Comparison of ENCODE assay signal across 24 cellular contexts in the genomic region with DNA sequence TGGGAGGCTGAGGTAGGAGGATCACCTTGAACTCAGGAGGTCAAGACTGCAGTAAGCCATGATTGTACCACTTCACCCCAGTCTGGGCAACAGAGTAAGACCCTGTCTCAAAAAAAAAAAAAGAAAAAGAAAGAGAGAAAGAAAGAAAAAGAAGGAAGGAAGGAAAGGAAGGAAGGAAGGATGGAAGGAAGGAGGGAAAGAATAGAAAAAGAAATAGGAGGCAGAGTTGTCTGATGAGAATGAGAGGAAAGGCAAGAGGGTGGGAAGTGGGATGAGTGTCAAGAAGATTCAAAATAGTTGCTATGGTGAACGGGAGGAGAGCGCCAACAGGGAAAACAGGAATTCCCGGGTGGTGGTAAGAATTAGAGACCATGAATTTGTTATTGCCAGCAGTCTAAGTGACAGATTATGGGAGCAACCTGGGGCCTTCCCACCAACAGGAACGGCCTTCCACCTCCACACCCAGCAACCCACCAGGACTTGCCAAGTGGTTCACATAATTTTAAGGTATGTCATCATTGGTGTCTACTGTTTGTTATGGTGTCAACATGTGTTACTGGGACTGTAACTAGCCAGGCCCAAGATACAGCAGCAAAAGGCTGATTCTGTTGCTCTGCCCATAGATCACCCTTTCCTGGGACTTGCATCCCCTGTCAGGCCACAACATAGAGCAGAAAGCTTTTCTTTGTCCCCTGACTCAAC.
"Had no signal": no experiment of that assay in that cellular context is flagged by ENCODE, and none has a peak within 500 bp of the region (broad histone marks: within the 10 kb centered on the region; RNA-seq: fewer than 3 reads in every experiment).

No MANE protein-coding gene starts in this region.

- DNase-seq: activated CD4-positive, alpha-beta memory T cell treated with anti-CD3 and anti-CD28 coated beads, Interleukin-2, amount 10 ng/mL, durations not matched to agents 7 days and 5 days; activated CD4-positive, alpha-beta T cell treated with anti-CD3 and anti-CD28 coated beads for 36 hours; activated naive CD4-positive, alpha-beta T cell treated with anti-CD3 and anti-CD28 coated beads, Interleukin-2, amount 10 ng/mL, durations not matched to agents 7 days and 5 days; activated naive CD8-positive, alpha-beta T cell treated with anti-CD3 and anti-CD28 coated beads, Interleukin-2, amount 50 U/mL, for 24 hours; activated T-cell treated with anti-CD3 and anti-CD28 coated beads, Interleukin-2, amount 50 U/mL, for 1 hour; brain microvascular endothelial cell; central memory CD4-positive, alpha-beta T cell; colonic mucosa; erythroblast; heart left ventricle; kidney; midbrain; stimulated activated CD4-positive, alpha-beta T cell treated with anti-CD3 and anti-CD28 coated beads, Interleukin-15, amount 100 ng/mL, for 24 hours; stimulated activated CD4-positive, alpha-beta T cell treated with anti-CD3 and anti-CD28 coated beads, Interleukin-2, amount 100 ng/mL, for 48 hours; stimulated activated naive CD8-positive, alpha-beta T cell treated with anti-CD3 and anti-CD28 coated beads, Interleukin-15, amount 100 ng/mL, for 72 hours; testis; upper lobe of right lung had no signal

- H3K27ac Mint-ChIP-seq: activated CD4-positive, alpha-beta memory T cell treated with anti-CD3 and anti-CD28 coated beads, Interleukin-2, amount 10 ng/mL, durations not matched to agents 7 days and 5 days; activated CD4-positive, alpha-beta T cell treated with anti-CD3 and anti-CD28 coated beads for 36 hours; activated naive CD4-positive, alpha-beta T cell treated with anti-CD3 and anti-CD28 coated beads, Interleukin-2, amount 10 ng/mL, durations not matched to agents 7 days and 5 days; activated naive CD8-positive, alpha-beta T cell treated with anti-CD3 and anti-CD28 coated beads, Interleukin-2, amount 50 U/mL, for 24 hours; stimulated activated naive CD8-positive, alpha-beta T cell treated with anti-CD3 and anti-CD28 coated beads, Interleukin-15, amount 100 ng/mL, for 72 hours; WTC11 had no signal

- H3K4me3 ChIP-seq: colonic mucosa, gastroesophageal sphincter, heart left ventricle, lung, prostate gland, right atrium auricular region, skin epidermis, testis, upper lobe of right lung had no signal

- H3K36me3 Mint-ChIP-seq: WTC11 had no signal

- FAIRE-seq: kidney had no signal

- ATAC-seq: activated CD4-positive, alpha-beta T cell treated with anti-CD3 and anti-CD28 coated beads for 36 hours; activated naive CD8-positive, alpha-beta T cell treated with anti-CD3 and anti-CD28 coated beads, Interleukin-2, amount 50 U/mL, for 24 hours; gastroesophageal sphincter; heart left ventricle; left lobe of liver; stimulated activated naive CD8-positive, alpha-beta T cell treated with anti-CD3 and anti-CD28 coated beads, Interleukin-15, amount 100 ng/mL, for 72 hours; upper lobe of right lung; WTC11 had no signal

- H3K4me1 Mint-ChIP-seq: WTC11 had no signal

- H3K27ac ChIP-seq: brain microvascular endothelial cell, colonic mucosa, gastroesophageal sphincter, heart left ventricle, prostate gland, right atrium auricular region, skin epidermis, testis, upper lobe of right lung had no signal

- H3K9me3 Mint-ChIP-seq: activated CD4-positive, alpha-beta memory T cell treated with anti-CD3 and anti-CD28 coated beads, Interleukin-2, amount 10 ng/mL, durations not matched to agents 7 days and 5 days; activated naive CD4-positive, alpha-beta T cell treated with anti-CD3 and anti-CD28 coated beads, Interleukin-2, amount 10 ng/mL, durations not matched to agents 7 days and 5 days had no signal

- H3K27me3 ChIP-seq: brain microvascular endothelial cell, colonic mucosa, gastroesophageal sphincter, right atrium auricular region, testis, upper lobe of right lung had no signal

- H3K9me3 ChIP-seq: colonic mucosa, gastroesophageal sphincter, heart left ventricle, prostate gland, right atrium auricular region, testis, upper lobe of right lung had no signal

- H3K4me3 Mint-ChIP-seq: activated CD4-positive, alpha-beta memory T cell treated with anti-CD3 and anti-CD28 coated beads, Interleukin-2, amount 10 ng/mL, durations not matched to agents 7 days and 5 days; activated CD4-positive, alpha-beta T cell treated with anti-CD3 and anti-CD28 coated beads for 36 hours; activated naive CD4-positive, alpha-beta T cell treated with anti-CD3 and anti-CD28 coated beads, Interleukin-2, amount 10 ng/mL, durations not matched to agents 7 days and 5 days; activated naive CD8-positive, alpha-beta T cell treated with anti-CD3 and anti-CD28 coated beads, Interleukin-2, amount 50 U/mL, for 24 hours; stimulated activated naive CD8-positive, alpha-beta T cell treated with anti-CD3 and anti-CD28 coated beads, Interleukin-15, amount 100 ng/mL, for 72 hours; WTC11 had no signal

- H3K4me1 ChIP-seq: colonic mucosa, prostate gland, right atrium auricular region had no signal

- H3K36me3 ChIP-seq: brain microvascular endothelial cell, colonic mucosa, gastroesophageal sphincter, heart left ventricle, prostate gland, right atrium auricular region, upper lobe of right lung had no signal
